In genomic region chr5:140344683-140345423, GRCh38 we compare ENCODE assay signal across 8 cellular contexts. TPM values are rescaled to one million over a fixed set of nuclear protein-coding genes. Genes with fewer than 3 reads are reported as not detected.
DNase-seq lines count a peak whose midpoint lies in the region; ATAC-seq and TF ChIP-seq lines count a peak whose summit lies in the region.

No MANE protein-coding gene starts in this region.

- TF ChIP-seq RAD21 in Ishikawa (IDR thresholded peaks at IDR 0.05; ENCODE audit: low read depth) = no peak

- H3K4me3 Mint-ChIP-seq in mesothelial cell of epicardium = peak overlapping the region; percentile 77

- H3K9me3 ChIP-seq in AG04450 (ENCODE audit: control insufficient read depth, insufficient read depth, low read length) (no peaks in the 10 kb centered on the region), body of pancreas (no peaks in the 10 kb centered on the region), vagina (no peaks in the 10 kb centered on the region)

- no peaks in the 10 kb centered on the region for H3K36me3 ChIP-seq in body of pancreas (replicated peaks in 1 of 2; ENCODE audit: insufficient read depth in 1 of 2, low read depth in 2 of 2)
- H3K36me3 ChIP-seq in vagina = no peaks in the 10 kb centered on the region

- H3K4me1 Mint-ChIP-seq in mesothelial cell of epicardium = peaks cover 11% of the 10 kb centered on the region

- no peak for TF ChIP-seq EP300 in Ishikawa (IDR thresholded peaks at IDR 0.05; ENCODE audit: borderline replicate concordance)

- H3K27ac Mint-ChIP-seq in mesothelial cell of epicardium = no peak overlapping the region

- TF ChIP-seq CTCF in AG04450 (IDR thresholded peaks at IDR 0.05; ENCODE audit: low read depth, low read length) (no peak), body of pancreas (IDR thresholded peaks at IDR 0.05) (no peak), mesothelial cell of epicardium (IDR thresholded peaks at IDR 0.05; ENCODE audit: unreplicated experiment) (no peak), vagina (IDR thresholded peaks at IDR 0.05) (no peak)

- no peaks in the 10 kb centered on the region for H3K9me3 Mint-ChIP-seq in mesothelial cell of epicardium

- no peaks in the 10 kb centered on the region for H3K36me3 Mint-ChIP-seq in mesothelial cell of epicardium

- ATAC-seq in body of pancreas (no peak), GM18858 (IDR thresholded peaks at IDR 0.05; ENCODE audit: unreplicated experiment) (no peak), GM19324 (IDR thresholded peaks at IDR 0.05; ENCODE audit: low FRiP score, unreplicated experiment) (no peak)

- POLR2A ChIA-PET in AG04450 (lab: Yijun Ruan, JAX) = interaction anchor here (0.7 to 3.2 kb wide), 5 partner anchors 8 to 101 kb away, joined by 3 to 62 read pairs (median 11); no protein-coding TSS in a partner anchor

- WGBS in body of pancreas, 2 donors = 44 to 51% methylated on average over 3 to 4 of the region's 4 CpGs

- H3K4me1 ChIP-seq in body of pancreas = peaks cover 24% of the 10 kb centered on the region
- H3K4me1 ChIP-seq in vagina = peaks cover 37% of the 10 kb centered on the region

- peaks cover 19% of the 10 kb centered on the region for H3K27me3 Mint-ChIP-seq in mesothelial cell of epicardium (ENCODE audit: low read depth)

- H3K27ac ChIP-seq in AG04450 (ENCODE audit: low read depth, low read length) (no peak overlapping the region), body of pancreas (peak overlapping the region in 3 of 4 donors; percentile 19 to 87 (median 28)), vagina (peak overlapping the region; percentile 68)

- no peak for DNase-seq in AG04450 (ENCODE audit: low read depth, low spot score)
- DNase-seq in body of pancreas = peak in 3 of 4 donors; percentile 22 to 58 (median 40)
- no peak for DNase-seq in mesothelial cell of epicardium (ENCODE audit: low spot score in 2 of 2, unreplicated experiment in 2 of 2)
- no peak for DNase-seq in vagina (ENCODE audit: extremely low spot score in 2 of 2)
- DNase-seq in UCSD-AML1 (lab: John Stamatoyannopoulos, UW; ENCODE audit: unreplicated experiment) = no peak

- TF ChIP-seq POLR2A in body of pancreas (IDR thresholded peaks at IDR 0.05) (no peak), vagina (IDR thresholded peaks at IDR 0.05) (no peak)

- H3K27me3 ChIP-seq in AG04450 (ENCODE audit: control insufficient read depth, insufficient read depth, low read length) (no peaks in the 10 kb centered on the region), body of pancreas (no peaks in the 10 kb centered on the region), vagina (no peaks in the 10 kb centered on the region)

- CTCF ChIA-PET in AG04450 (lab: Charles Lee) = interaction anchor here (0.7 to 18.1 kb wide), 15 partner anchors 8 to 199 kb away, joined by 3 to 806 read pairs (median 5); no protein-coding TSS in a partner anchor

- H3K4me3 ChIP-seq in AG04450 (ENCODE audit: low read depth, low read length) (peak overlapping the region; percentile 78), body of pancreas (no peak overlapping the region), vagina (peak overlapping the region; percentile 71 to 74)

- intact Hi-C loops in body of pancreas (cut with DNase I) = no loop called here
- intact Hi-C loops in vagina (cut with DNase I) = no loop called here

TF ChIP-seq in Ishikawa, 13 proteins besides CTCF, POLR2A, EP300 and RAD21:
- TF ChIP-seq CREB1 (IDR thresholded peaks at IDR 0.05; ENCODE audit: low read depth) (no peak), YY1 (IDR thresholded peaks at IDR 0.05; ENCODE audit: low read depth) (no peak), NFIC (IDR thresholded peaks at IDR 0.05) (0 out of 2 replicates have a peak, but pooled peaks have one; percentile 45), TCF12 (IDR thresholded peaks at IDR 0.05; ENCODE audit: low read depth) (no peak), EGR1 (IDR thresholded peaks at IDR 0.05) (peak; percentile 57; the same call in 1 of the 2 replicates)

RNA-seq across cellular contexts. Expression of gene HBEGF, which starts 1.6 kb away (rescaled TPM):
- 6.6 and 7.0 TPM in 2 replicates for polyA plus RNA-seq in AG04450 (2011; rRNA removed)
- polyA minus RNA-seq in AG04450 (2011; rRNA and poly(A)+ RNA removed) = 2.2 and 3.3 TPM in 2 replicates
- 1 to 10 TPM; 3.1 to 7.3 TPM for total RNA-seq in body of pancreas
- total RNA-seq in mesothelial cell of epicardium = 7.2 to 8.0 TPM (median 8.0 TPM) in 3 replicates
- total RNA-seq in vagina = 16.2 TPM

RNA-seq across cellular contexts. Expression of gene SLC4A9, which starts 15.1 kb away (rescaled TPM):
- polyA plus RNA-seq in AG04450 (2011; rRNA removed) = not detected in 2 replicates
- polyA minus RNA-seq in AG04450 (2011; rRNA and poly(A)+ RNA removed) = not detected in 2 replicates
- total RNA-seq in body of pancreas (not detected), mesothelial cell of epicardium (1.8 to 2.5 TPM (median 2.2 TPM) in 3 replicates), vagina (0.25 TPM)

RNA-seq across cellular contexts. Expression of gene PFDN1, which starts 42.0 kb away (rescaled TPM):
- 112 TPM in 2 replicates for polyA plus RNA-seq in AG04450 (2011; rRNA removed)
- 63.8 and 90.4 TPM in 2 replicates for polyA minus RNA-seq in AG04450 (2011; rRNA and poly(A)+ RNA removed)
- total RNA-seq in body of pancreas = 10 to 100 TPM; 37.6 to 54.1 TPM
- total RNA-seq in mesothelial cell of epicardium = 57.2 to 63.0 TPM (median 57.8 TPM) in 3 replicates
- 94.8 TPM for total RNA-seq in vagina

RNA-seq across cellular contexts. Expression of gene ANKHD1, which starts 56.8 kb away (rescaled TPM):
- polyA plus RNA-seq in AG04450 (2011; rRNA removed) = 54.3 and 56.6 TPM in 2 replicates
- polyA minus RNA-seq in AG04450 (2011; rRNA and poly(A)+ RNA removed) = 62.4 and 93.9 TPM in 2 replicates
- total RNA-seq in body of pancreas = 100 to 1,000 TPM; 114 to 131 TPM
- 121 to 129 TPM (median 128 TPM) in 3 replicates for total RNA-seq in mesothelial cell of epicardium
- total RNA-seq in vagina = 140 TPM

Comparison
In these comparisons a context has a peak if more than half of its experiments do, and no peak if none do; other contexts are left out.
1. DNase-seq: peak in body of pancreas (3 of 4); none in AG04450 (single experiment), mesothelial cell of epicardium (0 of 2), vagina (0 of 2) and UCSD-AML1 (single experiment).
2. H3K4me3 ChIP-seq: peak in AG04450 (single experiment) and vagina (2 of 2); none in body of pancreas (0 of 2).